In the genomic region with DNA sequence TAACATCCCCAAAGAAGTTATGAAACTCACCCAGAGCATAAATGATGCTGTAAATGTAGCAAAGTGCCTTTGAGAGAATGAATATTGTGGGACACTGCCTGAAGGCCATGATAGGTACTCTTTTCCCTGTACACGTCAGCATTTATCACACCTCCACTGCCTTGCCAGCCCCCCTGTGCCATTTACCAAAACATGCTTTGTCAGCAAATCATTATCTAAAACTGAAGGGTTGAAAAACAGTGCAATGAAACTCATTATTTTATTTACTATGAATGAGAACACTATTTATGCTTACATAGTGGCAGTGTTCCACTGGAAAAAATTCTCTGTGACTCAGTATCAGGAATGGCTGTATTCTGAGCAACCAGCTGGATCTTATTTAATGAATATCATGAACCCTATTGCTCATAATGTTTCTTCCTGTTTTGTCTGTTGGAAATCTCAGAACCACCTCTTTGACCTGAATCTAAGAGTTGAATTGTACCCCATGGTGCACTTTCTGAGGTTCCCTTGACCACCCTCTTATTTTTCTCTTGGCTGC, we compare ENCODE assay signal across 20 cellular contexts.
DNase-seq lines count a peak whose midpoint lies in the region; ATAC-seq and TF ChIP-seq lines count a peak whose summit lies in the region.
"Had no signal": no experiment of that assay in that cellular context is flagged by ENCODE, and none has a peak within 500 bp of the region (broad histone marks: within the 10 kb centered on the region; RNA-seq: fewer than 3 reads in every experiment).

No MANE protein-coding gene starts in this region.

- no peaks in the 10 kb centered on the region for H3K36me3 ChIP-seq in left lung

- no peak for TF ChIP-seq CTCF in left lung (IDR thresholded peaks at IDR 0.05)

- intact Hi-C loops in left lung (cut with DNase I) (no loop called here), right cardiac atrium (cut with DNase I) (no loop called here)

- peak; percentile 30 for DNase-seq in AG08396 (ENCODE audit: low spot score)
- DNase-seq in HS-5 (ENCODE audit: low read depth): peak; percentile 5
- DNase-seq in dedifferentiated amniotic fluid mesenchymal stem cell (ENCODE audit: extremely low spot score): peak; percentile 72
- DNase-seq in left lung: no peak
- no peak for DNase-seq in right cardiac atrium
- no peak for DNase-seq in activated CD4-positive, alpha-beta T cell treated with anti-CD3 and anti-CD28 coated beads, Interleukin-2, amount 50 U/mL, for 4 hours
- DNase-seq: activated CD4-positive, alpha-beta memory T cell treated with anti-CD3 and anti-CD28 coated beads for 36 hours; activated naive CD4-positive, alpha-beta T cell treated with anti-CD3 and anti-CD28 coated beads for 36 hours; activated T-cell treated with anti-CD3 and anti-CD28 coated beads, Interleukin-2, amount 50 U/mL, for 1 hour; CD8-positive, alpha-beta memory T cell; erythroblast; NCI-H1105 treated with DMSO at 0.1 percent for 48 hours; NCI-H526; stimulated activated naive CD8-positive, alpha-beta T cell treated with anti-CD3 and anti-CD28 coated beads, Interleukin-15, Interleukin-2, amounts not matched to agents 100 U/mL and 50 U/mL, for 24 hours; T-helper 1 cell; trophoblast cell; WERI-Rb-1 had no signal

- H3K4me3 ChIP-seq in left lung: no peak overlapping the region
- H3K4me3 ChIP-seq in right cardiac atrium (ENCODE audit: low read length): no peak overlapping the region

- H3K27ac ChIP-seq in left lung (peak overlapping the region in 1 of 2 donors; percentile 54), right cardiac atrium (ENCODE audit: low read length) (no peak overlapping the region)
- H3K27ac ChIP-seq: WERI-Rb-1 had no signal

- no peaks in the 10 kb centered on the region for H3K27me3 ChIP-seq in left lung
- no peaks in the 10 kb centered on the region for H3K27me3 ChIP-seq in right cardiac atrium (ENCODE audit: control insufficient read depth, insufficient read depth)

- H3K9me3 ChIP-seq in left lung: no peaks in the 10 kb centered on the region
- no peaks in the 10 kb centered on the region for H3K9me3 ChIP-seq in right cardiac atrium (ENCODE audit: control insufficient read depth, low read length)

- ATAC-seq in left lung (peak; percentile 57), GM19023 (IDR thresholded peaks at IDR 0.05; ENCODE audit: unreplicated experiment) (no peak), HG03442 (IDR thresholded peaks at IDR 0.05; ENCODE audit: unreplicated experiment) (no peak), right cardiac atrium (no peak)
- ATAC-seq: Right ventricle myocardium inferior; stimulated activated naive CD8-positive, alpha-beta T cell treated with anti-CD3 and anti-CD28 coated beads, Interleukin-15, Interleukin-2, amounts not matched to agents 100 U/mL and 50 U/mL, for 24 hours had no signal

- 51% methylated on average over 1 of the region's 1 CpG for WGBS in right cardiac atrium

- H3K4me1 ChIP-seq in left lung: no peaks in the 10 kb centered on the region
- H3K4me1 ChIP-seq in right cardiac atrium (ENCODE audit: control insufficient read depth, insufficient read depth, low read length): no peaks in the 10 kb centered on the region

Comparison
In these comparisons a context has a peak if more than half of its experiments do, and no peak if none do; other contexts are left out.
1. DNase-seq: peak in AG08396 (single experiment), HS-5 (single experiment) and dedifferentiated amniotic fluid mesenchymal stem cell (single experiment); none in left lung (0 of 2), right cardiac atrium (0 of 3) and activated CD4-positive, alpha-beta T cell treated with anti-CD3 and anti-CD28 coated beads, Interleukin-2, amount 50 U/mL, for 4 hours (0 of 2).